ENCODE assay signal across 24 cellular contexts in genomic region chr13:98289339-98289935, GRCh38.
"Had no signal": no experiment of that assay in that cellular context is flagged by ENCODE, and none has a peak within 500 bp of the region (broad histone marks: within the 10 kb centered on the region; RNA-seq: fewer than 3 reads in every experiment).

No MANE protein-coding gene starts in this region.

- FAIRE-seq: endothelial cell of umbilical vein had no signal

- H3K9me3 Mint-ChIP-seq: endodermal cell; natural killer cell treated with Interleukin-12 subunit alpha and Interleukin-12 subunit beta and Interleukin-15 and Interleukin-18, amount 100 ng/mL, for 72 hours; stimulated activated naive CD8-positive, alpha-beta T cell treated with anti-CD3 and anti-CD28 coated beads, Interleukin-15, Interleukin-2, amounts not matched to agents 100 ng/mL and 50 ng/mL, for 24 hours had no signal

- H3K4me3 Mint-ChIP-seq: endodermal cell; natural killer cell treated with Interleukin-12 subunit alpha and Interleukin-12 subunit beta and Interleukin-15 and Interleukin-18, amount 100 ng/mL, for 72 hours; stimulated activated memory B cell treated with anti-CD40 and anti-IgM and Interleukin-4, amounts not matched to agents 10 μg/mL and 1 μg/mL and 100 μg/mL, for 72 hours; stimulated activated naive CD8-positive, alpha-beta T cell treated with anti-CD3 and anti-CD28 coated beads, Interleukin-15, Interleukin-2, amounts not matched to agents 100 ng/mL and 50 ng/mL, for 24 hours had no signal

- H3K4me1 Mint-ChIP-seq: stimulated activated memory B cell treated with anti-CD40 and anti-IgM and Interleukin-4, amounts not matched to agents 10 μg/mL and 1 μg/mL and 100 μg/mL, for 72 hours had no signal

- H3K36me3 ChIP-seq: colonic mucosa, heart left ventricle, right atrium auricular region, tibial artery, upper lobe of right lung, vagina had no signal

- ATAC-seq: foreskin keratinocyte; heart left ventricle; left colon; left ventricle myocardium superior; natural killer cell treated with Interleukin-12 subunit alpha and Interleukin-12 subunit beta and Interleukin-15 and Interleukin-18, amount 100 ng/mL, for 72 hours; stimulated activated memory B cell treated with anti-CD40 and anti-IgM and Interleukin-4, amounts not matched to agents 10 μg/mL and 1 μg/mL and 100 μg/mL, for 72 hours; upper lobe of right lung had no signal

- H3K4me1 ChIP-seq: colonic mucosa, right atrium auricular region, vagina had no signal

- DNase-seq: colonic mucosa; dermis blood vessel endothelial cell; endodermal cell; erythroblast; foreskin keratinocyte; heart left ventricle; hippocampal formation; left colon; left ventricle myocardium superior; mesenchymal stem cell; midbrain; occipital lobe; stimulated activated CD4-positive, alpha-beta T cell treated with anti-CD3 and anti-CD28 coated beads, Interleukin-15, amount 100 ng/mL, for 24 hours; stimulated activated CD4-positive, alpha-beta T cell treated with anti-CD3 and anti-CD28 coated beads, Interleukin-1b, Interleukin-23, amount 100 ng/mL, for 48 hours; stimulated activated CD4-positive, alpha-beta T cell treated with anti-CD3 and anti-CD28 coated beads, Interleukin-4, amount 100 ng/mL, for 24 hours; tibial artery; upper lobe of right lung had no signal

- H3K9me3 ChIP-seq: colonic mucosa, heart left ventricle, right atrium auricular region, tibial artery, upper lobe of right lung, vagina had no signal

- H3K27me3 ChIP-seq: colonic mucosa, foreskin keratinocyte, heart left ventricle, right atrium auricular region, tibial artery, upper lobe of right lung, vagina had no signal

- H3K27ac ChIP-seq: colonic mucosa, foreskin keratinocyte, heart left ventricle, right atrium auricular region, tibial artery, upper lobe of right lung, vagina had no signal

- H3K27me3 Mint-ChIP-seq: natural killer cell treated with Interleukin-12 subunit alpha and Interleukin-12 subunit beta and Interleukin-15 and Interleukin-18, amount 100 ng/mL, for 72 hours; stimulated activated memory B cell treated with anti-CD40 and anti-IgM and Interleukin-4, amounts not matched to agents 10 μg/mL and 1 μg/mL and 100 μg/mL, for 72 hours; stimulated activated naive CD8-positive, alpha-beta T cell treated with anti-CD3 and anti-CD28 coated beads, Interleukin-15, Interleukin-2, amounts not matched to agents 100 ng/mL and 50 ng/mL, for 24 hours had no signal

- H3K36me3 Mint-ChIP-seq: natural killer cell treated with Interleukin-12 subunit alpha and Interleukin-12 subunit beta and Interleukin-15 and Interleukin-18, amount 100 ng/mL, for 72 hours; stimulated activated memory B cell treated with anti-CD40 and anti-IgM and Interleukin-4, amounts not matched to agents 10 μg/mL and 1 μg/mL and 100 μg/mL, for 72 hours had no signal

- H3K4me3 ChIP-seq: colonic mucosa, heart left ventricle, lung, right atrium auricular region, tibial artery, upper lobe of right lung, vagina had no signal
